In the genomic region with DNA sequence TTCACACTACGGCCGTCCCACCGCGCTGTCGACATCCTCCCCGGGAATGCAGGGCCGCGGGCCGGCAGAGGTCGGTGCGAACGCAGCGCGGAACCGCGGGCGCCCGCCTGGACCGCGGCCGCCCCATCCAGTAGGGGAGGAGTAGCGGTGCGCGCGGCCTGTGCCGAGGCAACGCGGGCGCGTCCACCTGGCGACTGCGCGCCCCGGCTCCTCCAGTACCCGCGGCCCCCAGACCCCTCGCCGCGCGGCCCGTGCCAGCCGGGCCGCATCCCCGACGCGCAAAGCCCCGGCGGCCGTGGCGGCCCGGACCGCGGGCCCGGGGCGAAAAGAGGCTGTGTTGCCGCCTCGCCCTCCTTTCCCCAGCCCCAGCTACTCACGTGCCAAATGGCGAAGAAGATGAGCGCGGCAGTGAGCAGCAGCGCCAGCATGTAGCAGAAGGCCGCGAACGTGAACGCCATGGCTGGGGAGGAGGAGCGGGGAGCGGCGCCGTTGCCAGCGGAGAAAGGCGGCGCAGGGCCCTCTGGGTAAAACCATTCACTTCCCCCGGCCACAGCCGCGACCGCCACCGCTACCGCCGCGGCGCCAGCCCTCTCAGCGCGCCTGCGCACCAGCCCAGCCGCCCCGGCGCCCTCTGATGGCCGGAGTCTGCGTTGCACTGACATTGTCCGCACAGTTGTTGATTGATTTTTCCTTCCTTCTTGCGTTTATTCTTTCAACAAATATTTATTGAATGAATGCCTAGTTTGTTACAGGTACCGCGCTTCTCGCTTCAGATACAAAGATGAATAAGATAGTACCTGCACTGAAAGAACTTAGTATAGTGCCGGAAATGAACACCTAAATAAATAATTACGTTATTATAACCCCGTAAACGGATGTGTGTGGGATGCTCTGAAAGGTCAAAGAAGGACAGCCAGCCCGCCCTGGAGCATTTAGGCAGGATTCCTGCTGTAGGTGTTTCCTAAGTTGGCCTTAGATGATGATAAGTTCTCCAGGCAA, we compare ENCODE assay signal across 8 cellular contexts. TPM values are rescaled to one million over a fixed set of nuclear protein-coding genes. Genes with fewer than 3 reads are reported as not detected.
DNase-seq lines count a peak whose midpoint lies in the region; ATAC-seq, FAIRE-seq and TF ChIP-seq lines count a peak whose summit lies in the region.

TSS of gene CNIH1 (minus strand) at position 505 of the 999 bp plus-strand sequence. CDS start at position 458, 47 bp downstream.

- H3K36me3 ChIP-seq in Caco-2 (ENCODE audit: control insufficient read depth, insufficient read depth, low read length), result no peaks in the 10 kb centered on the region
- H3K36me3 ChIP-seq in endocrine pancreas (ENCODE audit: control insufficient read depth, insufficient read depth, low read length), result no peaks in the 10 kb centered on the region

- H3K4me1 ChIP-seq in Caco-2 (peaks cover 6% of the 10 kb centered on the region; the same call in 1 of the 2 replicates), endocrine pancreas (ENCODE audit: control insufficient read depth, insufficient read depth, low read length) (peaks cover 6% of the 10 kb centered on the region)

- H3K4me3 Mint-ChIP-seq in Caco-2 (ENCODE audit: unreplicated experiment), result peak within 1 kb of the TSS; percentile 83

- no peaks in the 10 kb centered on the region for H3K36me3 Mint-ChIP-seq in Caco-2 (ENCODE audit: insufficient read depth, unreplicated experiment)

- no peaks in the 10 kb centered on the region for H3K9me3 Mint-ChIP-seq in Caco-2 (ENCODE audit: unreplicated experiment)

- peak; percentile 99 for FAIRE-seq in HTR-8/SVneo (lab: Jason Lieb, UNC)

- CTCF ChIA-PET in Caco-2 (lab: Charles Lee), result interaction anchor here (1.0 to 1.4 kb wide), 2 partner anchors 20 to 74 kb away, joined by 3 read pairs; no protein-coding TSS in a partner anchor

- H3K27me3 Mint-ChIP-seq in Caco-2 (ENCODE audit: insufficient read depth, unreplicated experiment), result no peaks in the 10 kb centered on the region

- intact Hi-C loops in Caco-2 (cut with micrococcal nuclease; ENCODE audit: unreplicated experiment), result loop anchor here (1.0 to 5.0 kb wide), 4 partner anchors 44 to 366 kb away; partner anchors contain the start of genes CDKN3 and GMFB

- H3K4me1 Mint-ChIP-seq in Caco-2 (ENCODE audit: low read depth, unreplicated experiment), result peaks cover 7% of the 10 kb centered on the region

- DNase-seq in Caco-2 (peak; percentile 92 to 96), HTR-8/SVneo (ENCODE audit: insufficient read length, low spot score) (peak; percentile 99), NOMO-1 treated with DMSO at 0.1 percent for 48 hours (lab: John Stamatoyannopoulos, UW; ENCODE audit: unreplicated experiment) (peak; percentile 88), mesenteric fat pad (ENCODE audit: low spot score) (peak; percentile 98)
- DNase-seq in activated CD8-positive, alpha-beta memory T cell treated with anti-CD3 and anti-CD28 coated beads for 48 hours (ENCODE audit: low read depth in 2 of 3, low spot score in 2 of 3), result peak; percentile 93 to 96 (median 95)
- DNase-seq in stimulated activated CD8-positive, alpha-beta memory T cell treated with anti-CD3 and anti-CD28 coated beads, Interleukin-15, amount 100 ng/mL, for 4 hours (ENCODE audit: low read depth in 2 of 2), result peak; percentile 81 to 85

- H3K9me3 ChIP-seq in Caco-2 (no peaks in the 10 kb centered on the region), endocrine pancreas (ENCODE audit: control insufficient read depth, low read length) (no peaks in the 10 kb centered on the region)

- POLR2A ChIA-PET in Caco-2 (lab: Charles Lee), result no interaction called here

- peak; percentile 76 to 89 for TF ChIP-seq CTCF in Caco-2 (IDR thresholded peaks at IDR 0.05; ENCODE audit: insufficient read depth in 1 of 2, low read depth in 1 of 2, low read length in 1 of 2, severe bottlenecking in 1 of 2, unreplicated experiment in 1 of 2)

- no TSS peak for BruUV-seq in Caco-2 (replicated peaks; lab: Mats Ljungman, UMichigan)

- ATAC-seq in GM21367 (IDR thresholded peaks at IDR 0.05; ENCODE audit: unreplicated experiment), result peak; percentile 92

- peak within 1 kb of the TSS; percentile 90 for H3K27ac Mint-ChIP-seq in Caco-2 (ENCODE audit: unreplicated experiment)

- H3K27me3 ChIP-seq in Caco-2 (replicated peaks; ENCODE audit: control insufficient read depth, insufficient read depth, low read length) (no peaks in the 10 kb centered on the region), endocrine pancreas (ENCODE audit: control insufficient read depth, insufficient read depth, low read length) (peaks cover under 1% of the 10 kb centered on the region)

- peak within 1 kb of the TSS; percentile 84 for H3K9ac ChIP-seq in endocrine pancreas (ENCODE audit: control insufficient read depth, insufficient read depth, low read length)

- H3K4me3 ChIP-seq in Caco-2 (ENCODE audit: low read depth, low read length), result peak within 1 kb of the TSS; percentile 91
- H3K4me3 ChIP-seq in endocrine pancreas (ENCODE audit: control insufficient read depth, insufficient read depth, low read length), result peak within 1 kb of the TSS; percentile 91

RNA-seq across cellular contexts. Expression of gene CNIH1, which starts in this region (rescaled TPM):
- total RNA-seq in Caco-2 (2022), result 159 and 164 TPM in 2 replicates
- 101 TPM for total RNA-seq in mesenteric fat pad

Comparison
In these comparisons a context has a peak if more than half of its experiments do, and no peak if none do; other contexts are left out.
1. Peak in every context shown above with its lines: DNase-seq, ATAC-seq and H3K4me3 ChIP-seq.